ENCODE assay signal across 17 cellular contexts in genomic region chr6:135269399-135270005, GRCh38.
A peak's percentile ranks its signal among the peaks of the same experiment; 100 is the strongest.
DNase-seq lines count a peak whose midpoint lies in the region; ATAC-seq and TF ChIP-seq lines count a peak whose summit lies in the region.
"Had no signal": no experiment of that assay in that cellular context is flagged by ENCODE, and none has a peak within 500 bp of the region (broad histone marks: within the 10 kb centered on the region; RNA-seq: fewer than 3 reads in every experiment).

No MANE protein-coding gene starts in this region.

- no peak overlapping the region for H3K23ac ChIP-seq in mesenchymal stem cell (ENCODE audit: low read length in 2 of 2)

- H3K4me2 ChIP-seq in OCI-LY7 (ENCODE audit: low read length), result peak overlapping the region; percentile 60
- no peak overlapping the region for H3K4me2 ChIP-seq in mesenchymal stem cell (ENCODE audit: low read length, poor library complexity, severe bottlenecking)

- H2BK12ac ChIP-seq in mesenchymal stem cell (ENCODE audit: low read length in 2 of 2), result peak overlapping the region; percentile 23 to 85

- H3K4me1 ChIP-seq in HUES48 (ENCODE audit: control insufficient read depth, insufficient read depth, low read length) (peaks cover 24% of the 10 kb centered on the region), OCI-LY7 (ENCODE audit: insufficient read depth, low read length, poor library complexity, severe bottlenecking) (peaks cover 86% of the 10 kb centered on the region), mesenchymal stem cell (ENCODE audit: control insufficient read depth, insufficient read depth, low read depth, low read length) (no peaks in the 10 kb centered on the region)

- 91% methylated on average over 6 of the region's 6 CpGs for WGBS in mesenchymal stem cell

- no peak for ATAC-seq in GM21576 (IDR thresholded peaks at IDR 0.05; ENCODE audit: unreplicated experiment)
- no peak for ATAC-seq in stimulated activated naive CD8-positive, alpha-beta T cell treated with anti-CD3 and anti-CD28 coated beads, Interleukin-15, Interleukin-2, amounts not matched to agents 100 U/mL and 50 U/mL, for 24 hours
- ATAC-seq: activated CD8-positive, alpha-beta T cell treated with anti-CD3 and anti-CD28 coated beads, Interleukin-2, amount 10 ng/mL, durations not matched to agents 7 days and 5 days; HCT116 had no signal

- no peaks in the 10 kb centered on the region for H3K79me2 ChIP-seq in OCI-LY7 (ENCODE audit: insufficient read depth, low read depth, low read length)

- H3K27ac ChIP-seq in HUES48 (ENCODE audit: low read depth, low read length), result peak overlapping the region; percentile 92
- peak overlapping the region; percentile 92 for H3K27ac ChIP-seq in OCI-LY7 (ENCODE audit: low read depth, low read length, poor library complexity, severe bottlenecking)
- H3K27ac ChIP-seq in mesenchymal stem cell (ENCODE audit: low read length, poor library complexity, severe bottlenecking), result no peak overlapping the region

- peak overlapping the region in 1 of 2 experiments; percentile 29 for H3K18ac ChIP-seq in mesenchymal stem cell (ENCODE audit: low read depth in 1 of 2, low read length in 2 of 2)

- CTCF ChIA-PET in OCI-LY7 (lab: Charles Lee; ENCODE audit: unreplicated experiment), result interaction anchor here (0.6 to 1.1 kb wide), 2 partner anchors 10 to 57 kb away, joined by 3 read pairs; no protein-coding TSS in a partner anchor

- no peak overlapping the region for H2BK5ac ChIP-seq in mesenchymal stem cell (ENCODE audit: low read depth, low read length, poor library complexity, severe bottlenecking)

- no peak overlapping the region for H2BK120ac ChIP-seq in mesenchymal stem cell (ENCODE audit: low read depth, low read length)

- no peak overlapping the region for H4K91ac ChIP-seq in mesenchymal stem cell (ENCODE audit: low read length)

- intact Hi-C loops in OCI-LY7 (cut with micrococcal nuclease; ENCODE audit: unreplicated experiment), result no loop called here

- H2AK5ac ChIP-seq in mesenchymal stem cell (ENCODE audit: low read length, severe bottlenecking), result no peak overlapping the region

- peak; percentile 44 for DNase-seq in COR-L47 (lab: John Stamatoyannopoulos, UW)
- no peak for DNase-seq in OCI-LY7 (ENCODE audit: low spot score)
- DNase-seq in mesenchymal stem cell, result no peak
- DNase-seq in NCI-H446 treated with DMSO at 0.1 percent for 48 hours (lab: John Stamatoyannopoulos, UW), result no peak
- DNase-seq in stimulated activated naive CD8-positive, alpha-beta T cell treated with anti-CD3 and anti-CD28 coated beads, Interleukin-15, Interleukin-2, amounts not matched to agents 100 U/mL and 50 U/mL, for 24 hours, result no peak
- no peak for DNase-seq in DMS53 (lab: John Stamatoyannopoulos, UW)
- DNase-seq: activated CD4-positive, CD25-positive, alpha-beta regulatory T cell treated with anti-CD3 and anti-CD28 coated beads, Interleukin-2, amount 50 U/mL, for 72 hours; activated CD8-positive, alpha-beta T cell treated with anti-CD3 and anti-CD28 coated beads, Interleukin-2, amount 10 ng/mL, durations not matched to agents 7 days and 5 days; activated naive CD4-positive, alpha-beta T cell treated with anti-CD3 and anti-CD28 coated beads, Interleukin-2, amount 10 ng/mL, durations not matched to agents 7 days and 5 days; activated T-cell treated with anti-CD3 and anti-CD28 coated beads, Interleukin-2, amount 50 U/mL, for 1 hour; anterior cingulate cortex; MM.1S; NCI-H187 treated with DMSO at 0.1 percent for 48 hours; NCI-H345 had no signal

- H3K4me3 ChIP-seq in HUES48 (ENCODE audit: low read depth, low read length) (no peak overlapping the region), OCI-LY7 (ENCODE audit: low read depth, low read length, poor library complexity, severe bottlenecking) (no peak overlapping the region), mesenchymal stem cell (ENCODE audit: insufficient read depth in 1 of 2, low read depth in 1 of 2, low read length in 2 of 2) (no peak overlapping the region)

- POLR2A ChIA-PET in OCI-LY7 (lab: Charles Lee), result interaction anchor here (1.2 to 2.1 kb wide), 5 partner anchors 8 to 89 kb away, joined by 3 to 9 read pairs (median 5); partner anchors contain the start of gene MYB

- H3K9ac ChIP-seq in HUES48 (ENCODE audit: low read depth, low read length), result no peak overlapping the region
- H3K9ac ChIP-seq in mesenchymal stem cell (ENCODE audit: low read length), result no peak overlapping the region

- H2BK15ac ChIP-seq in mesenchymal stem cell (ENCODE audit: low read depth, poor library complexity, severe bottlenecking), result no peak overlapping the region

- no peaks in the 10 kb centered on the region for H3K27me3 ChIP-seq in HUES48 (ENCODE audit: control insufficient read depth, insufficient read depth, low read length)
- peaks cover 0 to 3% of the 10 kb centered on the region in 2 experiments for H3K27me3 ChIP-seq in mesenchymal stem cell (ENCODE audit: control insufficient read depth in 1 of 2, insufficient read depth in 1 of 2, low read length in 2 of 2)

- no peaks in the 10 kb centered on the region for H3K79me1 ChIP-seq in mesenchymal stem cell (replicated peaks; ENCODE audit: low read length, poor library complexity, severe bottlenecking)

- H3K4ac ChIP-seq in mesenchymal stem cell (ENCODE audit: low read depth in 1 of 2, low read length in 2 of 2), result no peak overlapping the region

- H3K36me3 ChIP-seq in HUES48 (ENCODE audit: control insufficient read depth, insufficient read depth, low read length), result no peaks in the 10 kb centered on the region
- H3K36me3 ChIP-seq in OCI-LY7 (ENCODE audit: insufficient read depth, low read length), result 0 out of 2 replicates have a peak, but pooled peaks cover 1% of the 10 kb centered on the region
- H3K36me3 ChIP-seq in mesenchymal stem cell (ENCODE audit: control insufficient read depth in 1 of 2, insufficient read depth in 2 of 2, low read depth in 1 of 2, low read length in 2 of 2), result no peaks in the 10 kb centered on the region

- H4K8ac ChIP-seq in mesenchymal stem cell (ENCODE audit: low read length), result no peak overlapping the region

- H3K9me2 ChIP-seq in OCI-LY7 (ENCODE audit: insufficient read depth, low read length), result no peaks in the 10 kb centered on the region

- no peak overlapping the region for H3K14ac ChIP-seq in mesenchymal stem cell (ENCODE audit: low read length in 2 of 2)

- no TSS peak for BruUV-seq in OCI-LY7 (replicated peaks; lab: Mats Ljungman, UMichigan)

- H2AFZ ChIP-seq in OCI-LY7 (ENCODE audit: low read length) (peak overlapping the region; percentile 86; the same call in 1 of the 2 replicates), mesenchymal stem cell (ENCODE audit: low read depth, low read length) (no peak overlapping the region)

- H4K20me1 ChIP-seq in OCI-LY7 (ENCODE audit: insufficient read depth, low read length), result no peaks in the 10 kb centered on the region

- no peak for TF ChIP-seq CTCF in OCI-LY7 (conservative IDR thresholded peaks at IDR 0.05; ENCODE audit: low read length)

- H3K9me3 ChIP-seq in HUES48 (ENCODE audit: control insufficient read depth, insufficient read depth, low read length), result no peaks in the 10 kb centered on the region
- H3K9me3 ChIP-seq in OCI-LY7 (ENCODE audit: low read length), result no peaks in the 10 kb centered on the region; the same call in 1 of the 2 replicates
- no peaks in the 10 kb centered on the region for H3K9me3 ChIP-seq in mesenchymal stem cell (ENCODE audit: control insufficient read depth, low read length)
